Comparison of ENCODE assay signal across 1 cellular context in genomic region chr15:65326109-65326508, GRCh38.
TF ChIP-seq lines count a peak whose summit lies in the region.

No MANE protein-coding gene starts in this region.

TF ChIP-seq in SK-N-SH treated with all-trans-retinoic acid at 6 μM for 48 hours, 23 proteins besides CTCF, POLR2A, EP300 and RAD21:
- TF ChIP-seq TSHZ2 (CRISPR knock-in tag; IDR thresholded peaks at IDR 0.05) (no peak), TCF4 (CRISPR knock-in tag; IDR thresholded peaks at IDR 0.05; ENCODE audit: borderline replicate concordance) (peak; percentile 16; the same call in 1 of the 2 replicates), ZNF565 (CRISPR knock-in tag; conservative IDR thresholded peaks at IDR 0.05; ENCODE audit: low read depth) (no peak), ISL1 (CRISPR knock-in tag; IDR thresholded peaks at IDR 0.05) (no peak), ESRRG (CRISPR knock-in tag; IDR thresholded peaks at IDR 0.05) (no peak), PPARA (CRISPR knock-in tag; IDR thresholded peaks at IDR 0.05; ENCODE audit: borderline replicate concordance) (no peak)
